In genomic region chr2:7014201-7014640, GRCh38 we compare ENCODE assay signal across 8 cellular contexts.
DNase-seq lines count a peak whose midpoint lies in the region; ATAC-seq and TF ChIP-seq lines count a peak whose summit lies in the region.

No MANE protein-coding gene starts in this region.

- DNase-seq in NCI-H510A treated with DMSO at 0.1 percent for 48 hours (lab: John Stamatoyannopoulos, UW) (peak; percentile 17), NCI-H510A (lab: John Stamatoyannopoulos, UW) (no peak), RKO (ENCODE audit: low spot score) (peak; percentile 3), chondrocyte (ENCODE audit: low spot score) (no peak), neural crest cell (ENCODE audit: low read depth, low spot score) (no peak), omental fat pad (ENCODE audit: low spot score) (no peak)
- DNase-seq in stimulated activated naive CD4-positive, alpha-beta T cell treated with Interleukin-2 at 50 U/mL for 16 hours (lab: John Stamatoyannopoulos, UW), result no peak

- ATAC-seq in HG02623 (IDR thresholded peaks at IDR 0.05; ENCODE audit: unreplicated experiment), result peak; percentile 80
- ATAC-seq in omental fat pad (ENCODE audit: low FRiP score), result no peak

- H3K27me3 Mint-ChIP-seq in chondrocyte (ENCODE audit: low read depth) (no peaks in the 10 kb centered on the region), neural crest cell (ENCODE audit: low read depth) (no peaks in the 10 kb centered on the region)

- H3K27ac Mint-ChIP-seq in chondrocyte (ENCODE audit: unreplicated experiment) (no peak overlapping the region), neural crest cell (ENCODE audit: unreplicated experiment) (no peak overlapping the region)

- H3K9me3 Mint-ChIP-seq in chondrocyte (ENCODE audit: low read depth) (no peaks in the 10 kb centered on the region), neural crest cell (no peaks in the 10 kb centered on the region)

- peak; percentile 69 for TF ChIP-seq CTCF in chondrocyte (IDR thresholded peaks at IDR 0.05)
- TF ChIP-seq CTCF in neural crest cell (conservative IDR thresholded peaks at IDR 0.05), result peak; percentile 60
- no peak for TF ChIP-seq CTCF in omental fat pad (IDR thresholded peaks at IDR 0.05)

- H3K4me3 Mint-ChIP-seq in chondrocyte (ENCODE audit: unreplicated experiment) (no peak overlapping the region), neural crest cell (no peak overlapping the region)

- no peaks in the 10 kb centered on the region for H3K36me3 Mint-ChIP-seq in chondrocyte (ENCODE audit: low read depth)
- H3K36me3 Mint-ChIP-seq in neural crest cell (ENCODE audit: low read depth), result peaks cover 2% of the 10 kb centered on the region

- H3K4me1 Mint-ChIP-seq in chondrocyte (ENCODE audit: low read depth) (peaks cover 47% of the 10 kb centered on the region), neural crest cell (peaks cover 68% of the 10 kb centered on the region)

Comparison
In these comparisons a context has a peak if more than half of its experiments do, and no peak if none do; other contexts are left out.
1. DNase-seq: peak in NCI-H510A treated with DMSO at 0.1 percent for 48 hours (single experiment) and RKO (single experiment); none in NCI-H510A (single experiment), chondrocyte (single experiment), neural crest cell (single experiment), stimulated activated naive CD4-positive, alpha-beta T cell treated with Interleukin-2 at 50 U/mL for 16 hours (single experiment) and omental fat pad (single experiment).
2. CTCF ChIP-seq: peak in chondrocyte (single experiment) and neural crest cell (single experiment); none in omental fat pad (0 of 3).